ENCODE assay signal across 1 cellular context in the genomic region with DNA sequence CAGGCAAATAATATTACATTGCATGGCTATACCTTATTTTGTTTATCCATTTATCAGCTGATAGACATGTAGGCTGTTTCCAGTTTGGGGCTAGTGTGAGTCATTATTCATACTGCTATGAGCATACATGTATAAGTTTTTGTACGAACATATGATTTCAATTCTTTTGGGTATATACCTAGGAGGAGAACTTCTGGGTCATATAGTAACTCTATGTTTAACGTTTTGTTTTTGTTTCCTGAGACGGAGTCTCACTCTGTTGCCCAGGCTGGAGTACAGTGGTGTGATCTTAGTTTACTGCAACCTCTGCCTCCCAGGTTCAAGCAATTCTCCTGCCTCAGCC.
TF ChIP-seq lines count a peak whose summit lies in the region.

No MANE protein-coding gene starts in this region.

TF ChIP-seq in SK-N-SH, 30 proteins besides CTCF, POLR2A, EP300 and RAD21 (continued from another document):
- no peak for TF ChIP-seq REST (IDR thresholded peaks at IDR 0.05; ENCODE audit: low read depth, low read length)
- no peak for TF ChIP-seq MXI1 (IDR thresholded peaks at IDR 0.05; ENCODE audit: low read depth, low read length)
- no peak for TF ChIP-seq MEF2A (IDR thresholded peaks at IDR 0.05; ENCODE audit: borderline replicate concordance, low read depth)
- TF ChIP-seq, protein P1, sequence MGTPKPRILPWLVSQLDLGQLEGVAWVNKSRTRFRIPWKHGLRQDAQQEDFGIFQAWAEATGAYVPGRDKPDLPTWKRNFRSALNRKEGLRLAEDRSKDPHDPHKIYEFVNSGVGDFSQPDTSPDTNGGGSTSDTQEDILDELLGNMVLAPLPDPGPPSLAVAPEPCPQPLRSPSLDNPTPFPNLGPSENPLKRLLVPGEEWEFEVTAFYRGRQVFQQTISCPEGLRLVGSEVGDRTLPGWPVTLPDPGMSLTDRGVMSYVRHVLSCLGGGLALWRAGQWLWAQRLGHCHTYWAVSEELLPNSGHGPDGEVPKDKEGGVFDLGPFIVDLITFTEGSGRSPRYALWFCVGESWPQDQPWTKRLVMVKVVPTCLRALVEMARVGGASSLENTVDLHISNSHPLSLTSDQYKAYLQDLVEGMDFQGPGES (IDR thresholded peaks at IDR 0.05; ENCODE audit: low read depth, low read length): no peak
- no peak for TF ChIP-seq FOSL2 (IDR thresholded peaks at IDR 0.05; ENCODE audit: borderline replicate concordance, low read depth)
- no peak for TF ChIP-seq ELF1 (IDR thresholded peaks at IDR 0.05)
TF ChIP-seq in SK-N-SH: peak in this region for 0.
